22 cellular contexts compared by ENCODE assay signal in genomic region chr7:26085771-26086170, GRCh38.
"Had no signal": no experiment of that assay in that cellular context is flagged by ENCODE, and none has a peak within 500 bp of the region (broad histone marks: within the 10 kb centered on the region; RNA-seq: fewer than 3 reads in every experiment).

No MANE protein-coding gene starts in this region.

- H3K27ac ChIP-seq: colonic mucosa, esophagus muscularis mucosa, gastroesophageal sphincter, heart left ventricle, hepatocyte, left lung, lower lobe of right lung had no signal

- DNase-seq: colonic mucosa; cortex of kidney; effector CD8-positive, alpha-beta T cell; effector memory CD8-positive, alpha-beta T cell; endodermal cell; heart left ventricle; hypothalamus; immature natural killer cell; left cardiac atrium; left lung; left ventricle myocardium superior; lower lobe of right lung; mesenchymal stem cell; mucosa of descending colon had no signal

- H3K36me3 ChIP-seq: colonic mucosa, esophagus muscularis mucosa, gastroesophageal sphincter, heart left ventricle, left lung, lower lobe of right lung had no signal

- H3K4me3 ChIP-seq: colonic mucosa, esophagus muscularis mucosa, gastroesophageal sphincter, heart left ventricle, hepatocyte, left lung, lower lobe of right lung, mucosa of descending colon had no signal

- ATAC-seq: effector memory CD8-positive, alpha-beta T cell; foreskin keratinocyte; gastroesophageal sphincter; heart left ventricle; left cardiac atrium; left lung; left ventricle myocardium superior; lower lobe of right lung; mucosa of descending colon had no signal

- H3K4me2 ChIP-seq: hepatocyte had no signal

- H3K27me3 ChIP-seq: colonic mucosa, foreskin keratinocyte, hepatocyte, left lung had no signal

- H3K4me1 ChIP-seq: esophagus muscularis mucosa, gastroesophageal sphincter had no signal

- FAIRE-seq: endometrium, frontal cortex, islet of Langerhans, keratinocyte had no signal

- H2AFZ ChIP-seq: hepatocyte had no signal

- H3K9me3 ChIP-seq: colonic mucosa, esophagus muscularis mucosa, gastroesophageal sphincter, heart left ventricle, lower lobe of right lung, mucosa of descending colon had no signal
